In the genomic region with DNA sequence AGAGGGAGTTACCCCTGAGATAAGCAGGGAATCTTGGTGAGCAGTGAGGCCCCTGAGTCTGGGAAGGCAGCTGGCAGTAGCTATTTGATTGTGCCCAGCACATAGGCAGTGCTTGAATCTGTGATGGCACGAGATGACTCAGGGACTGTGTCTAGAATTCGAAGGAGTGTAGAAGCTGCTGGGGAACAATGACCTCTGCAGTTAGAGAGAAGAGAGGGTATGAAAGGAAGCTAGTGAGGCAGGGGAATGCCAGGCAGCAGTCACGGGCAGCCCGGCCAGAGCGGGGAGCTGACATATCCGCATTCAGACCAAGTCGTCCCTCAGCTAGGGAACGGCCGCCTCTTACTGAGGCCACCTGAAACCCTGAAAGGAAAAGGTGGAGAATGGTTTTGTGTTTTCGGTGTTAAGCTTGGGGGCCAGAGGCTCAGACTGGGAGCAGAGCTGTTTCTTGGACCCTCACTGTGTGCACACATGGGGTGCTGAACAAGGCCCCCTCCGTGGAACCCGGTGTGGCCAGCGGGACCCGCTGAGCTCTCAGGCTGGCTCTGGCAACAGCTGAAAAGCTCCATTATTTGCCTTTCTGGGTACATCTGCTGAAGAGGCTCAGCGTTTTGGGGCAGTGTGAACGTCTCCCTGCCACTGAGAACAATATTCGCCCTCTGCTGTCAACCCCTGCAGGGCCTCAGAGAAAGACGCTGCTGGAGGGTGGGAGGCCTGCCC, we compare ENCODE assay signal across 26 cellular contexts. TPM values are rescaled to one million over a fixed set of nuclear protein-coding genes. Genes with fewer than 3 reads are reported as not detected.
DNase-seq lines count a peak whose midpoint lies in the region; FAIRE-seq lines count a peak whose summit lies in the region.
"Had no signal": no experiment of that assay in that cellular context is flagged by ENCODE, and none has a peak within 500 bp of the region (broad histone marks: within the 10 kb centered on the region; RNA-seq: fewer than 3 reads in every experiment).

No MANE protein-coding gene starts in this region.

- POLR2A ChIA-PET in activated CD4-positive, alpha-beta memory T cell treated with anti-CD3 and anti-CD28 coated beads for 36 hours (lab: Charles Lee) = no interaction called here

- no peaks in the 10 kb centered on the region for H4K20me1 ChIP-seq in BLaER1 treated with 17β-estradiol and CSF1 and Interleukin-3, amounts not matched to agents 10 nM and 100 nM

- no peak overlapping the region for H3K4me3 Mint-ChIP-seq in activated CD4-positive, alpha-beta memory T cell treated with anti-CD3 and anti-CD28 coated beads for 36 hours
- H3K4me3 Mint-ChIP-seq: CD14-positive monocyte; immature natural killer cell; naive B cell; T-helper 1 cell treated with Interleukin-12 subunit alpha and Interleukin-12 subunit beta and Interleukin-4 antibody, amounts not matched to agents 30 μg/mL and 1 μg/mL, for 36 hours had no signal

- no peaks in the 10 kb centered on the region for H3K36me3 Mint-ChIP-seq in activated CD4-positive, alpha-beta memory T cell treated with anti-CD3 and anti-CD28 coated beads for 36 hours
- H3K36me3 Mint-ChIP-seq: activated naive CD4-positive, alpha-beta T cell treated with anti-CD3 and anti-CD28 coated beads, Interleukin-2, amount 50 U/mL, for 72 hours; CD14-positive monocyte; immature natural killer cell; naive B cell had no signal

- no peak overlapping the region for H3K4me3 ChIP-seq in BLaER1 treated with 17β-estradiol and CSF1 and Interleukin-3, amounts not matched to agents 10 nM and 100 nM
- H3K4me3 ChIP-seq: body of pancreas, lower lobe of right lung, prostate gland, SJSA1, skin epidermis had no signal

- H3K27me3 ChIP-seq in BLaER1 treated with 17β-estradiol and CSF1 and Interleukin-3, amounts not matched to agents 10 nM and 100 nM = no peaks in the 10 kb centered on the region
- H3K27me3 ChIP-seq: body of pancreas, SJSA1 had no signal

- peak overlapping the region in 9 of 11 experiments; percentile 19 to 77 (median 68); a peak in 16 of 22 replicates for H3K4me2 ChIP-seq in BLaER1 treated with 17β-estradiol and CSF1 and Interleukin-3, amounts not matched to agents 10 nM and 100 nM

- FAIRE-seq in frontal cortex (lab: Jason Lieb, UNC) = no peak

- H3K9me3 Mint-ChIP-seq in activated CD4-positive, alpha-beta memory T cell treated with anti-CD3 and anti-CD28 coated beads for 36 hours = no peaks in the 10 kb centered on the region
- H3K9me3 Mint-ChIP-seq: activated naive CD4-positive, alpha-beta T cell treated with anti-CD3 and anti-CD28 coated beads, Interleukin-2, amount 50 U/mL, for 72 hours; naive B cell; T-helper 1 cell treated with Interleukin-12 subunit alpha and Interleukin-12 subunit beta and Interleukin-4 antibody, amounts not matched to agents 30 μg/mL and 1 μg/mL, for 36 hours had no signal

- CTCF ChIA-PET in activated CD4-positive, alpha-beta memory T cell treated with anti-CD3 and anti-CD28 coated beads for 36 hours (lab: Charles Lee) = interaction anchor here (0.8 to 2.7 kb wide), 3 partner anchors 20 to 73 kb away, joined by 3 to 32 read pairs (median 13); no protein-coding TSS in a partner anchor

- H3K4me1 Mint-ChIP-seq in activated CD4-positive, alpha-beta memory T cell treated with anti-CD3 and anti-CD28 coated beads for 36 hours (ENCODE audit: low read depth) = no peaks in the 10 kb centered on the region

- peaks cover 31 to 94% (median 80%) of the 10 kb centered on the region in 10 experiments for H3K4me1 ChIP-seq in BLaER1 treated with 17β-estradiol and CSF1 and Interleukin-3, amounts not matched to agents 10 nM and 100 nM
- H3K4me1 ChIP-seq: lower lobe of right lung, prostate gland, SJSA1 had no signal

- no peaks in the 10 kb centered on the region for H3K36me3 ChIP-seq in BLaER1 treated with 17β-estradiol and CSF1 and Interleukin-3, amounts not matched to agents 10 nM and 100 nM
- H3K36me3 ChIP-seq: lower lobe of right lung, prostate gland, SJSA1 had no signal

- intact Hi-C loops in activated CD4-positive, alpha-beta memory T cell treated with anti-CD3 and anti-CD28 coated beads for 36 hours (cut with micrococcal nuclease) = no loop called here

- no peaks in the 10 kb centered on the region for H3K27me3 Mint-ChIP-seq in activated CD4-positive, alpha-beta memory T cell treated with anti-CD3 and anti-CD28 coated beads for 36 hours

- no peak overlapping the region for H3K27ac Mint-ChIP-seq in activated CD4-positive, alpha-beta memory T cell treated with anti-CD3 and anti-CD28 coated beads for 36 hours
- H3K27ac Mint-ChIP-seq: activated naive CD4-positive, alpha-beta T cell treated with anti-CD3 and anti-CD28 coated beads, Interleukin-2, amount 50 U/mL, for 72 hours; immature natural killer cell; naive B cell; T-helper 1 cell treated with Interleukin-12 subunit alpha and Interleukin-12 subunit beta and Interleukin-4 antibody, amounts not matched to agents 30 μg/mL and 1 μg/mL, for 36 hours had no signal

- H3K27ac ChIP-seq in BLaER1 treated with 17β-estradiol and CSF1 and Interleukin-3, amounts not matched to agents 10 nM and 100 nM = peak overlapping the region in 7 of 11 experiments; percentile 16 to 88 (median 31); a peak in 9 of 22 replicates
- H3K27ac ChIP-seq in angular gyrus (ENCODE audit: low read depth, low read length) = peak overlapping the region; percentile 91
- H3K27ac ChIP-seq: body of pancreas, lower lobe of right lung, prostate gland, SJSA1, skin epidermis, VCaP had no signal

- peak; percentile 43 to 56 for DNase-seq in frontal cortex (ENCODE audit: low spot score in 2 of 2)
- peak in 49 of 56 donors; percentile 32 to 87 (median 68) for DNase-seq in nucleus accumbens (lab: John Stamatoyannopoulos, UW)
- DNase-seq in activated CD4-positive, alpha-beta memory T cell treated with anti-CD3 and anti-CD28 coated beads for 36 hours = no peak
- no peak for DNase-seq in NCI-H2107 treated with DMSO at 0.1 percent for 48 hours (lab: John Stamatoyannopoulos, UW; ENCODE audit: unreplicated experiment)
- no peak for DNase-seq in stimulated activated CD4-positive, alpha-beta T cell treated with anti-CD3 and anti-CD28 coated beads, Interleukin-15, amount 100 ng/mL, for 24 hours
- no peak for DNase-seq in stimulated activated CD4-positive, alpha-beta T cell treated with anti-CD3 and anti-CD28 coated beads, Interleukin-4, amount 100 ng/mL, for 1 hour
- DNase-seq: activated CD4-positive, alpha-beta T cell treated with anti-CD3 and anti-CD28 coated beads, Interleukin-2, amount 50 U/mL, for 48 hours; activated T-cell treated with anti-CD3 and anti-CD28 coated beads, Interleukin-2, amount 50 U/mL, for 1 hour; DMS53; immature natural killer cell; lower lobe of right lung; naive B cell; NCI-H2171; NCI-H69; OCI-M1; stimulated activated CD4-positive, alpha-beta T cell treated with anti-CD3 and anti-CD28 coated beads, Interleukin-4, amount 100 ng/mL, for 24 hours had no signal

- H3K9ac ChIP-seq in BLaER1 treated with 17β-estradiol and CSF1 and Interleukin-3, amounts not matched to agents 10 nM and 100 nM = peak overlapping the region in 2 of 11 experiments; percentile 5 to 7; a peak in 1 of 22 replicates

- no peaks in the 10 kb centered on the region for H3K9me3 ChIP-seq in BLaER1 treated with 17β-estradiol and CSF1 and Interleukin-3, amounts not matched to agents 10 nM and 100 nM (replicated peaks in 1 of 11)
- H3K9me3 ChIP-seq: body of pancreas, lower lobe of right lung, prostate gland, SJSA1 had no signal

RNA-seq across cellular contexts. Expression of gene ARHGEF4, which starts 32.9 kb away (rescaled TPM):
- total RNA-seq in frontal cortex = 43.2 TPM
- total RNA-seq in activated CD4-positive, alpha-beta memory T cell treated with anti-CD3 and anti-CD28 coated beads for 36 hours = under 1 TPM; 0.52 to 0.58 TPM

Comparison
In these comparisons a context has a peak if more than half of its experiments do, and no peak if none do; other contexts are left out.
1. DNase-seq: peak in frontal cortex (2 of 2) and nucleus accumbens (49 of 56); none in activated CD4-positive, alpha-beta memory T cell treated with anti-CD3 and anti-CD28 coated beads for 36 hours (single experiment), NCI-H2107 treated with DMSO at 0.1 percent for 48 hours (single experiment), stimulated activated CD4-positive, alpha-beta T cell treated with anti-CD3 and anti-CD28 coated beads, Interleukin-15, amount 100 ng/mL, for 24 hours (single experiment) and stimulated activated CD4-positive, alpha-beta T cell treated with anti-CD3 and anti-CD28 coated beads, Interleukin-4, amount 100 ng/mL, for 1 hour (single experiment).
2. RNA of gene ARHGEF4, which starts 32.9 kb away (total RNA-seq): 43.2 TPM in frontal cortex (single experiment); 0.52 to 0.58 TPM in activated CD4-positive, alpha-beta memory T cell treated with anti-CD3 and anti-CD28 coated beads for 36 hours; every median in the first group is over 10 times any median in the second.